1 cellular context compared by ENCODE assay signal in the genomic region with DNA sequence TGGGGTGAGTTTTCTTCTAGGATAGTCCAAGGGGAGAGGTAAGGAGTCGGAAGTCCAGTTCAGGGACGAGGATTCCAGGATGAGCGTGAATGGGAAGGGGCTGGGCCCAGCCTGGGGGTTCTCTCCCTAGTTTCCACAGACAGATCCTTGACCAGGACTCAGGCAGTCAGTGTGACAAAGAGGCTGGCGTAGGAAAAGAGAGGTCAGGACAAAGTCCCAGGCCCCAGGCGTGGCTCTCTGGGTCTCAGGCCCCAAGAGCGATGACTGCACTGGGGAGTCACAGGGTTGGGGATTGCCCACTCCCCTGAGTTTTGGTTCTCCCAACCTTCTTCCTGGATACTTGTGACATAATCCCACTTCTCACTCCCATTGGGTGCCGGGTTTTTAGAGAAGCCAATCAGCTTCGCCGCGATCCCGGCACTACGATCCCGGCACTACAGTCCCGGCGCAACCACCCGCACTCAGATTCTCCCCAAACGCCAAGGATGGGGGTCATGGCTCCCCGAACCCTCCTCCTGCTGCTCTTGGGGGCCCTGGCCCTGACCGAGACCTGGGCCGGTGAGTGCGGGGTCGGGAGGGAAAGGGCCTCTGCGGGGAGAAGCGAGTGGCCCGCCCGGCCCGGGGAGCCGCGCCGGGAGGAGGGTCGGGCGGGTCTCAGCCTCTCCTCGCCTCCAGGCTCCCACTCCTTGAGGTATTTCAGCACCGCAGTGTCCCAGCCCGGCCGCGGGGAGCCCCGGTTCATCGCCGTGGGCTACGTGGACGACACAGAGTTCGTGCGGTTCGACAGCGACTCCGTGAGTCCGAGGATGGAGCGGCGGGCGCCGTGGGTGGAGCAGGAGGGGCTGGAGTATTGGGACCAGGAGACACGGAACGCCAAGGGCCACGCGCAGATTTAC.
TF ChIP-seq lines count a peak whose summit lies in the region.

No MANE protein-coding gene starts in this region.

TF ChIP-seq in GM12878, 131 proteins besides CTCF, POLR2A, EP300 and RAD21 (continued from another document and continues in another):
- TF ChIP-seq ZBED1 (IDR thresholded peaks at IDR 0.05; ENCODE audit: borderline replicate concordance) (no peak), CHD1 (IDR thresholded peaks at IDR 0.05; ENCODE audit: low read depth, low read length) (no peak), SPI1 (IDR thresholded peaks at IDR 0.05; ENCODE audit: borderline replicate concordance, insufficient read depth, low read depth, low read length) (no peak), SUPT20H (IDR thresholded peaks at IDR 0.05; ENCODE audit: borderline replicate concordance, control insufficient read depth, low read depth, low read length) (no peak), GABPA (IDR thresholded peaks at IDR 0.05; ENCODE audit: low read depth) (no peak), SREBF2 (IDR thresholded peaks at IDR 0.05; ENCODE audit: low read length) (no peak), NBN (IDR thresholded peaks at IDR 0.05) (0 out of 2 replicates have a peak, but pooled peaks have one; percentile 26), GATAD2B (conservative IDR thresholded peaks at IDR 0.05; ENCODE audit: low read depth) (no peak; the same call in 1 of the 2 replicates), STAT3 (IDR thresholded peaks at IDR 0.05; ENCODE audit: low read depth, low read length) (no peak), MYC (IDR thresholded peaks at IDR 0.05; ENCODE audit: insufficient read depth, insufficient read length, insufficient replicate concordance, low read length, severe bottlenecking) (no peak), IKZF1 (conservative IDR thresholded peaks at IDR 0.05) (peak; percentile 81), NRF1 (conservative IDR thresholded peaks at IDR 0.05; ENCODE audit: low read depth, low read length) (no peak), HCFC1 (IDR thresholded peaks at IDR 0.05; ENCODE audit: low read length) (no peak), MEF2A (IDR thresholded peaks at IDR 0.05; ENCODE audit: insufficient read depth, low read depth, low read length) (no peak), KDM1A (IDR thresholded peaks at IDR 0.05; ENCODE audit: borderline replicate concordance) (no peak), MTA2 (IDR thresholded peaks at IDR 0.05; ENCODE audit: low read depth) (no peak), IKZF2 (IDR thresholded peaks at IDR 0.05) (peak; percentile 44 to 55; a peak in 2 of 4 replicates), CHD4 (IDR thresholded peaks at IDR 0.05) (no peak), YBX1 (IDR thresholded peaks at IDR 0.05) (no peak), RB1 (IDR thresholded peaks at IDR 0.05; ENCODE audit: borderline replicate concordance) (no peak; the same call in 1 of the 2 replicates), KLF5 (IDR thresholded peaks at IDR 0.05; ENCODE audit: partially characterized antibody) (no peak), SREBF1 (IDR thresholded peaks at IDR 0.05; ENCODE audit: low read length) (no peak), PML (IDR thresholded peaks at IDR 0.05; ENCODE audit: low read length) (no peak), CBFB (IDR thresholded peaks at IDR 0.05; ENCODE audit: low read depth) (no peak), POLR2AphosphoS2 (IDR thresholded peaks at IDR 0.05; ENCODE audit: low read depth, low read length) (no peak), RELA (IDR thresholded peaks at IDR 0.05; ENCODE audit: borderline replicate concordance, partially characterized antibody) (peak; percentile 56), FOS (IDR thresholded peaks at IDR 0.05; ENCODE audit: borderline replicate concordance, extremely low read depth, insufficient read length) (peak; percentile 19), ZNF274 (IDR thresholded peaks at IDR 0.05; ENCODE audit: insufficient read depth, insufficient read length) (no peak), CBX3 (IDR thresholded peaks at IDR 0.05; ENCODE audit: borderline replicate concordance, low read depth) (no peak), KAT2A (conservative IDR thresholded peaks at IDR 0.05; ENCODE audit: control insufficient read depth, low read depth, low read length) (no peak), MEF2B (IDR thresholded peaks at IDR 0.05; ENCODE audit: partially characterized antibody, poor library complexity, severe bottlenecking) (peak; percentile 83), RCOR1 (conservative IDR thresholded peaks at IDR 0.05; ENCODE audit: low read depth, low read length) (no peak), SUZ12 (IDR thresholded peaks at IDR 0.05; ENCODE audit: unreplicated experiment) (no peak)
- TF ChIP-seq, protein P1, sequence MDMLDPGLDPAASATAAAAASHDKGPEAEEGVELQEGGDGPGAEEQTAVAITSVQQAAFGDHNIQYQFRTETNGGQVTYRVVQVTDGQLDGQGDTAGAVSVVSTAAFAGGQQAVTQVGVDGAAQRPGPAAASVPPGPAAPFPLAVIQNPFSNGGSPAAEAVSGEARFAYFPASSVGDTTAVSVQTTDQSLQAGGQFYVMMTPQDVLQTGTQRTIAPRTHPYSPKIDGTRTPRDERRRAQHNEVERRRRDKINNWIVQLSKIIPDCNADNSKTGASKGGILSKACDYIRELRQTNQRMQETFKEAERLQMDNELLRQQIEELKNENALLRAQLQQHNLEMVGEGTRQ (IDR thresholded peaks at IDR 0.05; ENCODE audit: borderline replicate concordance, low read depth, low read length), result no peak
- TF ChIP-seq, protein P2, sequence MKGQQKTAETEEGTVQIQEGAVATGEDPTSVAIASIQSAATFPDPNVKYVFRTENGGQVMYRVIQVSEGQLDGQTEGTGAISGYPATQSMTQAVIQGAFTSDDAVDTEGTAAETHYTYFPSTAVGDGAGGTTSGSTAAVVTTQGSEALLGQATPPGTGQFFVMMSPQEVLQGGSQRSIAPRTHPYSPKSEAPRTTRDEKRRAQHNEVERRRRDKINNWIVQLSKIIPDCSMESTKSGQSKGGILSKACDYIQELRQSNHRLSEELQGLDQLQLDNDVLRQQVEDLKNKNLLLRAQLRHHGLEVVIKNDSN (IDR thresholded peaks at IDR 0.05; ENCODE audit: borderline replicate concordance, extremely low read length, insufficient read depth, low read depth, low read length), result no peak
- TF ChIP-seq, protein P3, sequence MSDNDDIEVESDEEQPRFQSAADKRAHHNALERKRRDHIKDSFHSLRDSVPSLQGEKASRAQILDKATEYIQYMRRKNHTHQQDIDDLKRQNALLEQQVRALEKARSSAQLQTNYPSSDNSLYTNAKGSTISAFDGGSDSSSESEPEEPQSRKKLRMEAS (IDR thresholded peaks at IDR 0.05; ENCODE audit: low read depth, low read length), result no peak
- TF ChIP-seq, protein P4, sequence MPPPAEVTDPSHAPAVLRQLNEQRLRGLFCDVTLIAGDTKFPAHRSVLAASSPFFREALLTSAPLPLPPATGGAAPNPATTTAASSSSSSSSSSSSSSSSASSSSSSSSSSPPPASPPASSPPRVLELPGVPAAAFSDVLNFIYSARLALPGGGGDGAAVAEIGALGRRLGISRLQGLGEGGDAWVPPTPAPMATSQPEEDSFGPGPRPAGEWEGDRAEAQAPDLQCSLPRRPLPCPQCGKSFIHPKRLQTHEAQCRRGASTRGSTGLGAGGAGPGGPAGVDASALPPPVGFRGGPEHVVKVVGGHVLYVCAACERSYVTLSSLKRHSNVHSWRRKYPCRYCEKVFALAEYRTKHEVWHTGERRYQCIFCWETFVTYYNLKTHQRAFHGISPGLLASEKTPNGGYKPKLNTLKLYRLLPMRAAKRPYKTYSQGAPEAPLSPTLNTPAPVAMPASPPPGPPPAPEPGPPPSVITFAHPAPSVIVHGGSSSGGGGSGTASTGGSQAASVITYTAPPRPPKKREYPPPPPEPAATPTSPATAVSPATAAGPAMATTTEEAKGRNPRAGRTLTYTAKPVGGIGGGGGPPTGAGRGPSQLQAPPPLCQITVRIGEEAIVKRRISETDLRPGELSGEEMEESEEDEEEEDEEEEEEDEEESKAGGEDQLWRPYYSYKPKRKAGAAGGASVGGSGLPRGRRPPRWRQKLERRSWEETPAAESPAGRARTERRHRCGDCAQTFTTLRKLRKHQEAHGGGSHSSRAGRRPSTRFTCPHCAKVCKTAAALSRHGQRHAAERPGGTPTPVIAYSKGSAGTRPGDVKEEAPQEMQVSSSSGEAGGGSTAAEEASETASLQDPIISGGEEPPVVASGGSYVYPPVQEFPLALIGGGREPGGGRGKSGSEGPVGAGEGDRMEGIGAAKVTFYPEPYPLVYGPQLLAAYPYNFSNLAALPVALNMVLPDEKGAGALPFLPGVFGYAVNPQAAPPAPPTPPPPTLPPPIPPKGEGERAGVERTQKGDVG (CRISPR knock-in tag; IDR thresholded peaks at IDR 0.05), result no peak
- TF ChIP-seq, protein P5, sequence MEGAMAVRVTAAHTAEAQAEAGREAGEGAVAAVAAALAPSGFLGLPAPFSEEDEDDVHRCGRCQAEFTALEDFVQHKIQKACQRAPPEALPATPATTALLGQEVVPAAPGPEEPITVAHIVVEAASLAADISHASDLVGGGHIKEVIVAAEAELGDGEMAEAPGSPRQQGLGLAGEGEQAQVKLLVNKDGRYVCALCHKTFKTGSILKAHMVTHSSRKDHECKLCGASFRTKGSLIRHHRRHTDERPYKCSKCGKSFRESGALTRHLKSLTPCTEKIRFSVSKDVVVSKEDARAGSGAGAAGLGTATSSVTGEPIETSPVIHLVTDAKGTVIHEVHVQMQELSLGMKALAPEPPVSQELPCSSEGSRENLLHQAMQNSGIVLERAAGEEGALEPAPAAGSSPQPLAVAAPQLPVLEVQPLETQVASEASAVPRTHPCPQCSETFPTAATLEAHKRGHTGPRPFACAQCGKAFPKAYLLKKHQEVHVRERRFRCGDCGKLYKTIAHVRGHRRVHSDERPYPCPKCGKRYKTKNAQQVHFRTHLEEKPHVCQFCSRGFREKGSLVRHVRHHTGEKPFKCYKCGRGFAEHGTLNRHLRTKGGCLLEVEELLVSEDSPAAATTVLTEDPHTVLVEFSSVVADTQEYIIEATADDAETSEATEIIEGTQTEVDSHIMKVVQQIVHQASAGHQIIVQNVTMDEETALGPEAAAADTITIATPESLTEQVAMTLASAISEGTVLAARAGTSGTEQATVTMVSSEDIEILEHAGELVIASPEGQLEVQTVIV (IDR thresholded peaks at IDR 0.05; ENCODE audit: borderline replicate concordance, partially characterized antibody), result no peak
- TF ChIP-seq, protein P6, sequence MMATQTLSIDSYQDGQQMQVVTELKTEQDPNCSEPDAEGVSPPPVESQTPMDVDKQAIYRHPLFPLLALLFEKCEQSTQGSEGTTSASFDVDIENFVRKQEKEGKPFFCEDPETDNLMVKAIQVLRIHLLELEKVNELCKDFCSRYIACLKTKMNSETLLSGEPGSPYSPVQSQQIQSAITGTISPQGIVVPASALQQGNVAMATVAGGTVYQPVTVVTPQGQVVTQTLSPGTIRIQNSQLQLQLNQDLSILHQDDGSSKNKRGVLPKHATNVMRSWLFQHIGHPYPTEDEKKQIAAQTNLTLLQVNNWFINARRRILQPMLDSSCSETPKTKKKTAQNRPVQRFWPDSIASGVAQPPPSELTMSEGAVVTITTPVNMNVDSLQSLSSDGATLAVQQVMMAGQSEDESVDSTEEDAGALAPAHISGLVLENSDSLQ (IDR thresholded peaks at IDR 0.05), result no peak
- TF ChIP-seq, protein P7, sequence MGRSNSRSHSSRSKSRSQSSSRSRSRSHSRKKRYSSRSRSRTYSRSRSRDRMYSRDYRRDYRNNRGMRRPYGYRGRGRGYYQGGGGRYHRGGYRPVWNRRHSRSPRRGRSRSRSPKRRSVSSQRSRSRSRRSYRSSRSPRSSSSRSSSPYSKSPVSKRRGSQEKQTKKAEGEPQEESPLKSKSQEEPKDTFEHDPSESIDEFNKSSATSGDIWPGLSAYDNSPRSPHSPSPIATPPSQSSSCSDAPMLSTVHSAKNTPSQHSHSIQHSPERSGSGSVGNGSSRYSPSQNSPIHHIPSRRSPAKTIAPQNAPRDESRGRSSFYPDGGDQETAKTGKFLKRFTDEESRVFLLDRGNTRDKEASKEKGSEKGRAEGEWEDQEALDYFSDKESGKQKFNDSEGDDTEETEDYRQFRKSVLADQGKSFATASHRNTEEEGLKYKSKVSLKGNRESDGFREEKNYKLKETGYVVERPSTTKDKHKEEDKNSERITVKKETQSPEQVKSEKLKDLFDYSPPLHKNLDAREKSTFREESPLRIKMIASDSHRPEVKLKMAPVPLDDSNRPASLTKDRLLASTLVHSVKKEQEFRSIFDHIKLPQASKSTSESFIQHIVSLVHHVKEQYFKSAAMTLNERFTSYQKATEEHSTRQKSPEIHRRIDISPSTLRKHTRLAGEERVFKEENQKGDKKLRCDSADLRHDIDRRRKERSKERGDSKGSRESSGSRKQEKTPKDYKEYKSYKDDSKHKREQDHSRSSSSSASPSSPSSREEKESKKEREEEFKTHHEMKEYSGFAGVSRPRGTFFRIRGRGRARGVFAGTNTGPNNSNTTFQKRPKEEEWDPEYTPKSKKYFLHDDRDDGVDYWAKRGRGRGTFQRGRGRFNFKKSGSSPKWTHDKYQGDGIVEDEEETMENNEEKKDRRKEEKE (IDR thresholded peaks at IDR 0.05), result no peak
- TF ChIP-seq, protein P8, sequence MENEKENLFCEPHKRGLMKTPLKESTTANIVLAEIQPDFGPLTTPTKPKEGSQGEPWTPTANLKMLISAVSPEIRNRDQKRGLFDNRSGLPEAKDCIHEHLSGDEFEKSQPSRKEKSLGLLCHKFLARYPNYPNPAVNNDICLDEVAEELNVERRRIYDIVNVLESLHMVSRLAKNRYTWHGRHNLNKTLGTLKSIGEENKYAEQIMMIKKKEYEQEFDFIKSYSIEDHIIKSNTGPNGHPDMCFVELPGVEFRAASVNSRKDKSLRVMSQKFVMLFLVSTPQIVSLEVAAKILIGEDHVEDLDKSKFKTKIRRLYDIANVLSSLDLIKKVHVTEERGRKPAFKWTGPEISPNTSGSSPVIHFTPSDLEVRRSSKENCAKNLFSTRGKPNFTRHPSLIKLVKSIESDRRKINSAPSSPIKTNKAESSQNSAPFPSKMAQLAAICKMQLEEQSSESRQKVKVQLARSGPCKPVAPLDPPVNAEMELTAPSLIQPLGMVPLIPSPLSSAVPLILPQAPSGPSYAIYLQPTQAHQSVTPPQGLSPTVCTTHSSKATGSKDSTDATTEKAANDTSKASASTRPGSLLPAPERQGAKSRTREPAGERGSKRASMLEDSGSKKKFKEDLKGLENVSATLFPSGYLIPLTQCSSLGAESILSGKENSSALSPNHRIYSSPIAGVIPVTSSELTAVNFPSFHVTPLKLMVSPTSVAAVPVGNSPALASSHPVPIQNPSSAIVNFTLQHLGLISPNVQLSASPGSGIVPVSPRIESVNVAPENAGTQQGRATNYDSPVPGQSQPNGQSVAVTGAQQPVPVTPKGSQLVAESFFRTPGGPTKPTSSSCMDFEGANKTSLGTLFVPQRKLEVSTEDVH (IDR thresholded peaks at IDR 0.05; ENCODE audit: low read depth, partially characterized antibody), result no peak
